Comparison of ENCODE assay signal across 34 cellular contexts in genomic region chr5:162948677-162949076, GRCh38.
"Had no signal": no experiment of that assay in that cellular context is flagged by ENCODE, and none has a peak within 500 bp of the region (broad histone marks: within the 10 kb centered on the region; RNA-seq: fewer than 3 reads in every experiment).

No MANE protein-coding gene starts in this region.

- DNase-seq: Karpas-422, Kasumi-1, MG63, MM.1S, MV-4-11, NCI-H1048, NCI-H1092, NCI-H1092 treated with DMSO at 0.1 percent for 48 hours, NCI-H1105, NCI-H1105 treated with DMSO at 0.1 percent for 48 hours, NCI-H1417, NCI-H1417 treated with DMSO at 0.1 percent for 48 hours, NCI-H1436, NCI-H1436 treated with DMSO at 0.1 percent for 48 hours, NCI-H146, NCI-H1694, NCI-H1694 treated with DMSO at 0.1 percent for 48 hours, NCI-H187, NCI-H187 treated with DMSO at 0.1 percent for 48 hours, NCI-H1930, NCI-H2029, NCI-H2029 treated with DMSO at 0.1 percent for 48 hours, NCI-H2081, NCI-H2081 treated with DMSO at 0.1 percent for 48 hours, NCI-H2107, NCI-H2171, NCI-H2171 treated with DMSO at 0.1 percent for 48 hours, NCI-H2227 treated with DMSO at 0.1 percent for 48 hours, NCI-H226, NCI-H345, NCI-H446, NCI-H446 treated with DMSO at 0.1 percent for 48 hours, NCI-H510A had no signal

- H3K9me3 ChIP-seq: MG63 had no signal

- H3K27me3 ChIP-seq: MG63 had no signal

- H3K9ac ChIP-seq: KMS-11 had no signal

- H3K27ac ChIP-seq: KMS-11 had no signal

- H3K36me3 ChIP-seq: MG63 had no signal

- H3K4me2 ChIP-seq: KMS-11 had no signal

- H3K4me3 ChIP-seq: MG63 had no signal
